Comparison of ENCODE assay signal across 1 cellular context in genomic region chr17:76579281-76579680, GRCh38.
TF ChIP-seq lines count a peak whose summit lies in the region.

No MANE protein-coding gene starts in this region.

TF ChIP-seq in GM12878, 131 proteins besides CTCF, POLR2A, EP300 and RAD21:
- no peak for TF ChIP-seq RELA (IDR thresholded peaks at IDR 0.05; ENCODE audit: borderline replicate concordance, partially characterized antibody)
- TF ChIP-seq IRF4 (IDR thresholded peaks at IDR 0.05; ENCODE audit: low read depth, low read length), result peak; percentile 34; the same call in 1 of the 2 replicates
